Comparison of ENCODE assay signal across 19 cellular contexts in genomic region chr7:148274118-148274517, GRCh38.
A peak's percentile ranks its signal among the peaks of the same experiment; 100 is the strongest.
DNase-seq lines count a peak whose midpoint lies in the region; ATAC-seq, FAIRE-seq and TF ChIP-seq lines count a peak whose summit lies in the region.
"Had no signal": no experiment of that assay in that cellular context is flagged by ENCODE, and none has a peak within 500 bp of the region (broad histone marks: within the 10 kb centered on the region; RNA-seq: fewer than 3 reads in every experiment).

No MANE protein-coding gene starts in this region.

- TF ChIP-seq EP300 in HepG2 (IDR thresholded peaks at IDR 0.05; ENCODE audit: low read depth in 2 of 2, low read length in 2 of 2) (no peak), HepG2 (CRISPR knock-in tag; IDR thresholded peaks at IDR 0.05; ENCODE audit: borderline replicate concordance) (no peak), neural cell (conservative IDR thresholded peaks at IDR 0.05; ENCODE audit: poor library complexity, severe bottlenecking) (no peak)

- H3K4me3 ChIP-seq in HepG2 (replicated peaks in 1 of 3; ENCODE audit: insufficient read depth in 1 of 3, low read depth in 2 of 3, low read length in 3 of 3) (no peak overlapping the region), right lobe of liver (no peak overlapping the region), neural cell (ENCODE audit: low read length) (no peak overlapping the region)
- H3K4me3 ChIP-seq: A549; BLaER1 treated with 17β-estradiol and CSF1 and Interleukin-3, amounts not matched to agents 10 nM and 100 nM had no signal

- no peak overlapping the region for H3K4me2 ChIP-seq in HepG2 (ENCODE audit: low read depth, low read length)
- H3K4me2 ChIP-seq in neural cell (ENCODE audit: low read length): no peak overlapping the region
- H3K4me2 ChIP-seq: A549; BLaER1 treated with 17β-estradiol and CSF1 and Interleukin-3, amounts not matched to agents 10 nM and 100 nM had no signal

- FAIRE-seq in HepG2 (lab: Jason Lieb, UNC): no peak
- FAIRE-seq: A549, D721Med, G401.6, GM12891 had no signal

- H3K4me1 ChIP-seq in HepG2 (ENCODE audit: insufficient read depth, low read length) (peaks cover 7% of the 10 kb centered on the region; the same call in 1 of the 2 replicates), right lobe of liver (no peaks in the 10 kb centered on the region)
- H3K4me1 ChIP-seq: A549 had no signal

- H3K9me3 ChIP-seq in HepG2 (ENCODE audit: low read length) (no peaks in the 10 kb centered on the region), right lobe of liver (no peaks in the 10 kb centered on the region), neural cell (ENCODE audit: low read length) (no peaks in the 10 kb centered on the region)
- H3K9me3 ChIP-seq: A549; BLaER1 treated with 17β-estradiol and CSF1 and Interleukin-3, amounts not matched to agents 10 nM and 100 nM; Caco-2 had no signal

- H4K20me1 ChIP-seq in HepG2 (ENCODE audit: insufficient read depth, low read length): no peaks in the 10 kb centered on the region
- no peaks in the 10 kb centered on the region for H4K20me1 ChIP-seq in neural cell (ENCODE audit: insufficient read depth)
- H4K20me1 ChIP-seq: BLaER1 treated with 17β-estradiol and CSF1 and Interleukin-3, amounts not matched to agents 10 nM and 100 nM had no signal

- H3F3A ChIP-seq in neural cell (ENCODE audit: insufficient read depth, low read length, poor library complexity, severe bottlenecking): peaks cover 8% of the 10 kb centered on the region

- DNase-seq in HepG2 (ENCODE audit: low spot score) (no peak), right lobe of liver (no peak), amniotic stem cell (lab: John Stamatoyannopoulos, UW) (no peak)
- DNase-seq: AML-193; Caco-2; Calu3; CD4-positive, alpha-beta T cell; CD8-positive, alpha-beta T cell; DMS79 treated with DMSO at 0.1 percent for 48 hours; GF-D8 had no signal

- intact Hi-C loops in HepG2 (cut with micrococcal nuclease; ENCODE audit: unreplicated experiment) (no loop called here), right lobe of liver (cut with DNase I) (no loop called here)

- WGBS in HepG2 (ENCODE audit: low lambda C conversion rate): 22% methylated on average over 3 of the region's 3 CpGs
- WGBS in right lobe of liver (ENCODE audit: insufficient coverage, low coverage, low lambda C conversion rate, missing lambda C conversion rate): 92% methylated on average over 3 of the region's 3 CpGs

- H3K9me2 ChIP-seq in neural cell (ENCODE audit: insufficient read depth, low read length): no peaks in the 10 kb centered on the region

- TF ChIP-seq RAD21 in HepG2 (CRISPR knock-in tag; IDR thresholded peaks at IDR 0.05) (no peak), neural cell (conservative IDR thresholded peaks at IDR 0.05) (no peak)

- H3K36me3 ChIP-seq in HepG2 (replicated peaks in 1 of 2; ENCODE audit: control insufficient read depth in 1 of 2, insufficient read depth in 2 of 2, low read length in 2 of 2) (no peaks in the 10 kb centered on the region), right lobe of liver (no peaks in the 10 kb centered on the region), neural cell (ENCODE audit: insufficient read depth, low read length) (no peaks in the 10 kb centered on the region)
- H3K36me3 ChIP-seq: BLaER1 treated with 17β-estradiol and CSF1 and Interleukin-3, amounts not matched to agents 10 nM and 100 nM had no signal

- POLR2A ChIA-PET in HepG2 (lab: Yijun Ruan, JAX): no interaction called here

- H3K9ac ChIP-seq in HepG2 (ENCODE audit: insufficient read depth, low read depth, low read length): no peak overlapping the region
- H3K9ac ChIP-seq in neural cell (ENCODE audit: low read length): no peak overlapping the region
- H3K9ac ChIP-seq: BLaER1 treated with 17β-estradiol and CSF1 and Interleukin-3, amounts not matched to agents 10 nM and 100 nM had no signal

- H2AFZ ChIP-seq in HepG2 (ENCODE audit: low read length) (no peak overlapping the region), neural cell (ENCODE audit: low read depth, low read length) (no peak overlapping the region)

- H3K27me3 ChIP-seq in HepG2 (ENCODE audit: control insufficient read depth in 1 of 2, insufficient read depth in 2 of 2, low read length in 2 of 2): peaks cover 1 to 13% of the 10 kb centered on the region in 2 experiments; a peak in 2 of 5 replicates
- no peaks in the 10 kb centered on the region for H3K27me3 ChIP-seq in right lobe of liver
- H3K27me3 ChIP-seq in neural cell (ENCODE audit: insufficient read depth, low read depth, low read length): no peaks in the 10 kb centered on the region
- H3K27me3 ChIP-seq: BLaER1 treated with 17β-estradiol and CSF1 and Interleukin-3, amounts not matched to agents 10 nM and 100 nM had no signal

- no peak overlapping the region for H3K27ac ChIP-seq in HepG2 (ENCODE audit: extremely low read length, insufficient read depth, low read length)
- no peak overlapping the region for H3K27ac ChIP-seq in right lobe of liver
- H3K27ac ChIP-seq in neural cell (ENCODE audit: low read length): peak overlapping the region; percentile 100
- H3K27ac ChIP-seq: 22Rv1; A549; BLaER1 treated with 17β-estradiol and CSF1 and Interleukin-3, amounts not matched to agents 10 nM and 100 nM; C4-2B had no signal

- CTCF ChIA-PET in HepG2 (lab: Yijun Ruan, JAX; ENCODE audit: low intra/inter-chr PET ratio, low total read pairs): no interaction called here

- TF ChIP-seq POLR2A in HepG2 (IDR thresholded peaks at IDR 0.05; ENCODE audit: insufficient read depth in 1 of 2, low read depth in 2 of 2, low read length in 2 of 2): no peak
- no peak for TF ChIP-seq POLR2A in right lobe of liver (IDR thresholded peaks at IDR 0.05)

- in situ Hi-C loops in HepG2 (cut with HindIII; ENCODE audit: extremely low pct_ligation_motif_present, low pct_unique_long_range_greater_than_20kb): loop anchor here (25.0 kb wide), 1 partner anchor 688 kb away; no protein-coding TSS in a partner anchor

- no peaks in the 10 kb centered on the region for H3K79me2 ChIP-seq in HepG2 (ENCODE audit: insufficient read depth, low read length)
- H3K79me2 ChIP-seq in neural cell (replicated peaks; ENCODE audit: insufficient read depth, low read length): no peaks in the 10 kb centered on the region

- no TSS peak for BruUV-seq in HepG2 (replicated peaks; lab: Mats Ljungman, UMichigan)

- TF ChIP-seq CTCF in HepG2 (CRISPR knock-in tag; IDR thresholded peaks at IDR 0.05) (no peak), right lobe of liver (IDR thresholded peaks at IDR 0.05) (no peak), neural cell (IDR thresholded peaks at IDR 0.05; ENCODE audit: poor library complexity, severe bottlenecking) (no peak)

- ATAC-seq in HepG2: no peak
- ATAC-seq in right lobe of liver: no peak
- ATAC-seq in HG03139 (IDR thresholded peaks at IDR 0.05; ENCODE audit: unreplicated experiment): no peak
- ATAC-seq: A549; CD8-positive, alpha-beta T cell had no signal

TF ChIP-seq in HepG2, 621 proteins besides CTCF, POLR2A, EP300 and RAD21:
- peak; percentile 74; the same call in 1 of the 2 replicates for TF ChIP-seq ZNF12 (CRISPR knock-in tag; IDR thresholded peaks at IDR 0.05)
- TF ChIP-seq ZSCAN5A (CRISPR knock-in tag; IDR thresholded peaks at IDR 0.05; ENCODE audit: borderline replicate concordance): no peak

TF ChIP-seq in neural cell, 6 proteins besides CTCF, POLR2A, EP300 and RAD21:
- TF ChIP-seq EZH2 (IDR thresholded peaks at IDR 0.05; ENCODE audit: borderline replicate concordance, insufficient read depth, low read length, poor library complexity, severe bottlenecking): no peak
- no peak for TF ChIP-seq SMC3 (conservative IDR thresholded peaks at IDR 0.05; ENCODE audit: poor library complexity)
- TF ChIP-seq MXI1 (conservative IDR thresholded peaks at IDR 0.05; ENCODE audit: poor library complexity, severe bottlenecking): no peak
- TF ChIP-seq POLR2AphosphoS5 (IDR thresholded peaks at IDR 0.05): no peak
- no peak for TF ChIP-seq TAF1 (IDR thresholded peaks at IDR 0.05; ENCODE audit: low read depth)
- no peak for TF ChIP-seq REST (IDR thresholded peaks at IDR 0.05; ENCODE audit: borderline replicate concordance)
